In genomic region chr1:220881918-220882891, GRCh38 we compare ENCODE assay signal across 14 cellular contexts. TPM values are rescaled to one million over a fixed set of nuclear protein-coding genes. Genes with fewer than 3 reads are reported as not detected.
DNase-seq lines count a peak whose midpoint lies in the region; ATAC-seq and TF ChIP-seq lines count a peak whose summit lies in the region.
"Had no signal": no experiment of that assay in that cellular context is flagged by ENCODE, and none has a peak within 500 bp of the region (broad histone marks: within the 10 kb centered on the region; RNA-seq: fewer than 3 reads in every experiment).

No MANE protein-coding gene starts in this region.

- peaks cover 51% of the 10 kb centered on the region for H3K4me1 Mint-ChIP-seq in osteocyte (ENCODE audit: unreplicated experiment)

- no TSS peak for BruUV-seq in A673 (replicated peaks; lab: Mats Ljungman, UMichigan)

- H3K9me3 ChIP-seq in cardiac muscle cell (ENCODE audit: low read depth) (no peaks in the 10 kb centered on the region), A673 (ENCODE audit: low read depth, low read length, poor library complexity, severe bottlenecking) (no peaks in the 10 kb centered on the region)
- H3K9me3 ChIP-seq: body of pancreas, pancreas, testis had no signal

- H3K4me3 Mint-ChIP-seq in osteocyte (ENCODE audit: unreplicated experiment): peak overlapping the region; percentile 18

- DNase-seq in D341Med (ENCODE audit: low spot score): peak; percentile 70
- peak; percentile 94 for DNase-seq in SIG-M5 (lab: John Stamatoyannopoulos, UW)
- DNase-seq in cardiac muscle cell (ENCODE audit: low read depth in 1 of 2, low spot score in 1 of 2): peak in 1 of 2 donors; percentile 84
- DNase-seq in osteocyte (ENCODE audit: extremely low spot score, unreplicated experiment): no peak
- no peak for DNase-seq in A673 (ENCODE audit: low spot score)
- no peak for DNase-seq in DMS114 treated with DMSO at 0.1 percent for 48 hours (lab: John Stamatoyannopoulos, UW; ENCODE audit: unreplicated experiment)
- DNase-seq: DMS79 treated with DMSO at 0.1 percent for 48 hours, NCI-H187, testis had no signal

- H3K27me3 ChIP-seq in cardiac muscle cell: peaks cover 100% of the 10 kb centered on the region
- peaks cover 92% of the 10 kb centered on the region for H3K27me3 ChIP-seq in A673 (replicated peaks; ENCODE audit: insufficient read depth, low read depth, low read length, poor library complexity)
- H3K27me3 ChIP-seq: pancreas, testis had no signal

- TF ChIP-seq CTCF in cardiac muscle cell (IDR thresholded peaks at IDR 0.05; ENCODE audit: low read depth, low read length) (peak; percentile 5), osteocyte (IDR thresholded peaks at IDR 0.05) (peak; percentile 9), A673 (conservative IDR thresholded peaks at IDR 0.05; ENCODE audit: low read depth, low read length) (no peak)

- H3K36me3 ChIP-seq in cardiac muscle cell: no peaks in the 10 kb centered on the region
- no peaks in the 10 kb centered on the region for H3K36me3 ChIP-seq in A673 (ENCODE audit: insufficient read depth, low read length, poor library complexity, severe bottlenecking)
- H3K36me3 ChIP-seq: pancreas had no signal

- POLR2A ChIA-PET in A673 (lab: Charles Lee; ENCODE audit: low non-redundant PET): no interaction called here

- ATAC-seq in GM21786 (IDR thresholded peaks at IDR 0.05; ENCODE audit: unreplicated experiment): no peak
- ATAC-seq in HG02610 (IDR thresholded peaks at IDR 0.05; ENCODE audit: unreplicated experiment): no peak
- ATAC-seq: body of pancreas had no signal

- no peaks in the 10 kb centered on the region for H3K36me3 Mint-ChIP-seq in osteocyte (ENCODE audit: unreplicated experiment)

- CTCF ChIA-PET in A673 (lab: Charles Lee): no interaction called here

- intact Hi-C loops in A673 (cut with micrococcal nuclease; ENCODE audit: unreplicated experiment): no loop called here

- no peak overlapping the region for H3K27ac ChIP-seq in cardiac muscle cell
- H3K27ac ChIP-seq in A673 (ENCODE audit: low read depth, low read length, poor library complexity, severe bottlenecking): no peak overlapping the region
- H3K27ac ChIP-seq: testis, VCaP had no signal

- peaks cover under 1% of the 10 kb centered on the region for H3K4me1 ChIP-seq in cardiac muscle cell (ENCODE audit: low read depth)
- peaks cover 3% of the 10 kb centered on the region for H3K4me1 ChIP-seq in A673 (ENCODE audit: insufficient read depth, low read length, poor library complexity, severe bottlenecking)

- peaks cover 93% of the 10 kb centered on the region for H3K27me3 Mint-ChIP-seq in osteocyte (ENCODE audit: unreplicated experiment)

- no peak overlapping the region for H3K27ac Mint-ChIP-seq in osteocyte (ENCODE audit: unreplicated experiment)

- H3K9me3 Mint-ChIP-seq in osteocyte (ENCODE audit: unreplicated experiment): no peaks in the 10 kb centered on the region

- H3K4me3 ChIP-seq in cardiac muscle cell (no peak overlapping the region), A673 (ENCODE audit: low read depth, low read length, poor library complexity, severe bottlenecking) (no peak overlapping the region)
- H3K4me3 ChIP-seq: body of pancreas had no signal

RNA-seq across cellular contexts. Expression of gene HLX, which starts 3.0 kb away (rescaled TPM):
- total RNA-seq in cardiac muscle cell: 1.3 and 4.5 TPM in 2 replicates
- 0.15 and 2.1 TPM in 2 replicates for polyA plus RNA-seq in cardiac muscle cell
- 0.54 and 1.5 TPM in 2 replicates for total RNA-seq in osteocyte
- not detected in 2 replicates for total RNA-seq in A673 (2021)

Comparison
In these comparisons a context has a peak if more than half of its experiments do, and no peak if none do; other contexts are left out.
1. DNase-seq: peak in D341Med (single experiment) and SIG-M5 (single experiment); none in osteocyte (single experiment), A673 (single experiment) and DMS114 treated with DMSO at 0.1 percent for 48 hours (single experiment).